ENCODE assay signal across 7 cellular contexts in the genomic region with DNA sequence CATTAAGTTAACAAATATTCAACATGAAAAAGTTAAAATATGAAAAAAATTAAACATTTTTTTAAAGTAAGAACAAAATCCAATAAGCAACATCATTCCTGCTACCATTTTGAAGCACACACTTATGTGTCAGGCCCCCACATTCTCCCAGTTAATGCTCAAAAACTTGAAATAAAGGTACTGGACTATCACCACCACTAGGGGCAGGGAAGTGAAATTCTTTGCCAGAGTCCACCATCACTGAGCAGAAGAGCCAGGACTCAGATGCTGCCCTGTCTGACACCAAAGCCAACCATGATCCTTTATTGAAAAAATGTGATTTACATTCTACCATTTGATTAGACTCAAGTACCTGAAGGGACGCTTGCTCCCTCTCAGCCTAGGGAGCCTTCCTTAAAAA. TPM values are rescaled to one million over a fixed set of nuclear protein-coding genes. Genes with fewer than 3 reads are reported as not detected.
A peak's percentile ranks its signal among the peaks of the same experiment; 100 is the strongest.
DNase-seq lines count a peak whose midpoint lies in the region; TF ChIP-seq lines count a peak whose summit lies in the region.

No MANE protein-coding gene starts in this region.

- no peak for TF ChIP-seq POLR2A in lower leg skin (IDR thresholded peaks at IDR 0.05)

- no peaks in the 10 kb centered on the region for H3K27me3 ChIP-seq in tibial artery

- intact Hi-C loops in tibial artery (cut with DNase I; ENCODE audit: low total_unique reads) (no loop called here), lower leg skin (cut with DNase I; ENCODE audit: low total_unique reads) (no loop called here)

- WGBS in lower leg skin, 2 donors: 96 to 97% methylated on average over 1 of the region's 1 CpG

- peaks cover 0 to 81% (median 46%) of the 10 kb centered on the region in 4 donors for H3K4me1 ChIP-seq in tibial artery

- no peaks in the 10 kb centered on the region for H3K9me3 ChIP-seq in tibial artery

- no peak overlapping the region for H3K4me3 ChIP-seq in tibial artery
- H3K4me3 ChIP-seq in lower leg skin (ENCODE audit: low read depth, poor library complexity, severe bottlenecking): no peak overlapping the region

- TF ChIP-seq CTCF in LNCAP (IDR thresholded peaks at IDR 0.05) (peak; percentile 53), tibial artery (IDR thresholded peaks at IDR 0.05) (peak; percentile 47 to 58), lower leg skin (IDR thresholded peaks at IDR 0.05) (no peak)

- peaks cover 0 to 10% (median 6%) of the 10 kb centered on the region in 3 donors for H3K36me3 ChIP-seq in tibial artery

- peak overlapping the region; percentile 59 to 76 for H3K27ac ChIP-seq in tibial artery

- DNase-seq in GM03348 (ENCODE audit: low spot score) (peak; percentile 64), astrocyte of the hippocampus (ENCODE audit: low read depth, low spot score) (peak; percentile 66), islet precursor cell (peak; percentile 60), tibial artery (no peak), lower leg skin (ENCODE audit: low spot score in 2 of 2) (no peak)
- no peak for DNase-seq in stimulated activated CD4-positive, alpha-beta T cell treated with anti-CD3 and anti-CD28 coated beads, Interleukin-4, amount 100 ng/mL, for 4 hours

RNA-seq across cellular contexts. Expression of a gene that starts 39.1 kb away (rescaled TPM):
- total RNA-seq in lower leg skin: 10 to 100 TPM; 22.1 to 36.5 (median 29.7) TPM

Comparison
In these comparisons a context has a peak if more than half of its experiments do, and no peak if none do; other contexts are left out.
1. DNase-seq: peak in GM03348 (single experiment), astrocyte of the hippocampus (single experiment) and islet precursor cell (single experiment); none in tibial artery (0 of 2), stimulated activated CD4-positive, alpha-beta T cell treated with anti-CD3 and anti-CD28 coated beads, Interleukin-4, amount 100 ng/mL, for 4 hours (0 of 2) and lower leg skin (0 of 2).
2. CTCF ChIP-seq: peak in LNCAP (single experiment) and tibial artery (2 of 2); none in lower leg skin (0 of 3).